In the genomic region with DNA sequence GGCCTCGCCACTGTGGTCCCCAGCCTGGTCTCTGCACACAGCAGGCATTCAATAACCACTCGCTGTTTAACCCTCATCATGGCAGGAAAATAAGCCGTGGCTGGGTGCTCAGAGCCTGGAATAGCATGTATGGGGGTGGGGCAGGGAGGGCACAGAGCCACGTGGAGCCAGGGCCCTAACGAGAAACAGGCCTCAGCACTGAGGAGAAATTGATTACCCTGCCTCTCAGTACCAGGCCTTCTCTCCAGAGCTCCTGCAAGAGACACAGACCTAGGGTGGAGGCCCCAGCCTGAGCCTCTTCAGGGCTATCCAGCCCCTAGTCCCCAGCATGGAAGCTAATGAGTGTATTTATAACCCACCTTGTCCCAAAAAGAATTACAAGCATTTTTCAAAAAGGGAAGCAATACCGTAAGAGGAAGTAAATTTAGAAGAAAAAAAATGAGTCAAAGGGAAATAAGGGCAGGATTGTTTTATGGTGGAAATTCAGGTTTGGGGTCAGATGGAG, we compare ENCODE assay signal across 10 cellular contexts.
DNase-seq lines count a peak whose midpoint lies in the region; ATAC-seq and TF ChIP-seq lines count a peak whose summit lies in the region.
"Had no signal": no experiment of that assay in that cellular context is flagged by ENCODE, and none has a peak within 500 bp of the region (broad histone marks: within the 10 kb centered on the region; RNA-seq: fewer than 3 reads in every experiment).

No MANE protein-coding gene starts in this region.

- peak overlapping the region; percentile 55 for H3K27ac ChIP-seq in skeletal muscle tissue (ENCODE audit: low read depth, low read length)
- no peak overlapping the region for H3K27ac ChIP-seq in MM.1S (ENCODE audit: low read length)
- H3K27ac ChIP-seq: KMS-11 had no signal

- H3K36me3 ChIP-seq in skeletal muscle tissue (ENCODE audit: control insufficient read depth in 3 of 3, insufficient read depth in 3 of 3, low read length in 3 of 3) (no peaks in the 10 kb centered on the region), MM.1S (replicated peaks; ENCODE audit: insufficient read depth, low read length) (no peaks in the 10 kb centered on the region)

- H3K79me2 ChIP-seq in MM.1S (ENCODE audit: low read length) = no peaks in the 10 kb centered on the region

- no peaks in the 10 kb centered on the region for H4K20me1 ChIP-seq in MM.1S (ENCODE audit: insufficient read depth, low read length)

- no peaks in the 10 kb centered on the region for H3K36me3 Mint-ChIP-seq in brain

- peak overlapping the region in 3 of 5 experiments; percentile 43 to 83 (median 70) for H3K27ac Mint-ChIP-seq in brain

- H3K27me3 Mint-ChIP-seq in brain = no peaks in the 10 kb centered on the region

- H3K9me2 ChIP-seq in MM.1S (replicated peaks; ENCODE audit: insufficient read depth, low read length) = no peaks in the 10 kb centered on the region

- H3K4me1 ChIP-seq in skeletal muscle tissue (ENCODE audit: control insufficient read depth in 3 of 3, insufficient read depth in 3 of 3, low read length in 3 of 3) (peaks cover 3 to 8% (median 7%) of the 10 kb centered on the region in 3 donors), MM.1S (ENCODE audit: low read length) (no peaks in the 10 kb centered on the region)

- ATAC-seq in GM19372 (IDR thresholded peaks at IDR 0.05; ENCODE audit: low read depth, unreplicated experiment) (peak; percentile 11), HG03108 (IDR thresholded peaks at IDR 0.05; ENCODE audit: unreplicated experiment) (peak; percentile 8)

- H2AFZ ChIP-seq in MM.1S (ENCODE audit: low read length) = no peak overlapping the region

- peak overlapping the region in 1 of 3 donors; percentile 35 for H3K4me3 ChIP-seq in skeletal muscle tissue (ENCODE audit: low read length in 3 of 3)
- no peak overlapping the region for H3K4me3 ChIP-seq in MM.1S (ENCODE audit: low read length)

- H3K4me1 Mint-ChIP-seq in brain = peaks cover 15% of the 10 kb centered on the region

- no peak overlapping the region for H3K4me3 Mint-ChIP-seq in brain

- no peak for DNase-seq in epidermal melanocyte (ENCODE audit: insufficient read length, low spot score)
- DNase-seq in MM.1S = no peak
- no peak for DNase-seq in activated effector memory CD4-positive, alpha-beta T cell treated with Interleukin-2 at 50 U/mL for 16 hours
- no peak for DNase-seq in OCI-M2 (lab: John Stamatoyannopoulos, UW; ENCODE audit: unreplicated experiment)
- DNase-seq: cerebellar nuclear complex had no signal

- TF ChIP-seq CTCF in brain (conservative IDR thresholded peaks at IDR 0.05) (no peak), MM.1S (IDR thresholded peaks at IDR 0.05; ENCODE audit: low read length) (no peak)

- H3K9me3 Mint-ChIP-seq in brain = peaks cover 0 to 8% (median 0%) of the 10 kb centered on the region in 5 experiments

- H3K4me2 ChIP-seq in MM.1S (ENCODE audit: low read depth, low read length) = no peak overlapping the region
- H3K4me2 ChIP-seq: KMS-11 had no signal

- H3F3A ChIP-seq in MM.1S (ENCODE audit: insufficient read depth, low read length) = no peaks in the 10 kb centered on the region

- peak overlapping the region in 1 of 3 donors; percentile 16 for H3K9ac ChIP-seq in skeletal muscle tissue (ENCODE audit: low read depth in 1 of 3, low read length in 3 of 3)
- H3K9ac ChIP-seq in MM.1S (ENCODE audit: low read length) = no peak overlapping the region
- H3K9ac ChIP-seq: KMS-11 had no signal

- H3K27me3 ChIP-seq in skeletal muscle tissue (ENCODE audit: control insufficient read depth in 3 of 3, insufficient read depth in 3 of 3, low read length in 3 of 3) = no peaks in the 10 kb centered on the region
- no peaks in the 10 kb centered on the region for H3K27me3 ChIP-seq in MM.1S (replicated peaks; ENCODE audit: insufficient read depth, low read length)

- H3K9me3 ChIP-seq in skeletal muscle tissue (ENCODE audit: control insufficient read depth in 3 of 3, low read length in 3 of 3) (no peaks in the 10 kb centered on the region), MM.1S (replicated peaks; ENCODE audit: insufficient read depth, low read length) (no peaks in the 10 kb centered on the region)
